9 cellular contexts compared by ENCODE assay signal in the genomic region with DNA sequence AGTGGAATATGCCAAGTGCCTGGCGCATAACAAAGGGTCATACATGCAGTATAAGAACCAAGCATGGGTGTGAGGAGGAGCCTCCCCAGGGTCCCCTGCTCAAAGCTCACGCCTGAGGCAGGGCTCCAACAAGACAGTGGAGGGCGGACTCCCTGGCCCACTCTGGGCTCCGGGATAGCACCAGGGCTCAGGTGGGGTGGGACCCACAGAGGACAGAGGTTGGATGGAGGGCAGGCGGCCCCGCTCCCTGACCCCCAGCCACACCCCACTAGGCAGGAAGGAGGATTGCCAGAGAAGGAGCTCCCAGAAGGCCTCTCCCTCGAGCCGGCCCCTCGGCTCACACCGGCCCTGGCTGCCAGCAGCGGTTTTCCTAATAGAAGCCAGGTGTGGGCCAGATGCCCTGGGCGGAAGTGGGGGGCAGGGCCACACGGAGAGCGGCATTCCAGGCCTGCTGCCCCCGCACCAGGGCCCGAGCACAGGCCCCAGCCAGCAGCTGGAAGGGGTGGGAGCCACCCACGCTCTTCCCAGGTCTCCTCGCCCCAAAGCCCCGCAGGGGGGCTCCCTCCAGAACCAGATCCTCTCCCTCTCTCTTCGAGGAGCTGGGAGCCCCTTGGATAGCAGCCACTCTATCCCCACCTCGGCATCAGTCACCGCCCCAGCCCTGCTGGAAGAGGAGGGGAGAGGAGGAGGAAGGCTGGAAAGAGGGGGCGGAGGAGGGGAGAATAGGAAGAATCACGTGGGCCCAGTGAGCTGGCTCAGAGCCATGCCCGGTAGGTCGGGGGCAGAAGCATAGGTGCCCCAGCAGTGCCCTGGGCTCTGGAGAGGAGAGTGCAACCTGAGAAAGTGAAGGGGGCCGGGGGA. TPM values are rescaled to one million over a fixed set of nuclear protein-coding genes. Genes with fewer than 3 reads are reported as not detected.
DNase-seq lines count a peak whose midpoint lies in the region; ATAC-seq, FAIRE-seq and TF ChIP-seq lines count a peak whose summit lies in the region.
"Had no signal": no experiment of that assay in that cellular context is flagged by ENCODE, and none has a peak within 500 bp of the region (broad histone marks: within the 10 kb centered on the region; RNA-seq: fewer than 3 reads in every experiment).

No MANE protein-coding gene starts in this region.

- FAIRE-seq in HTR-8/SVneo (lab: Jason Lieb, UNC) = no peak

- DNase-seq in body of pancreas (peak in 1 of 4 donors; percentile 28), thoracic aorta (ENCODE audit: low spot score) (no peak), cerebellar cortex (ENCODE audit: low spot score) (no peak), GDM1 (lab: John Stamatoyannopoulos, UW) (no peak), HTR-8/SVneo (ENCODE audit: insufficient read length, low spot score) (no peak)
- DNase-seq in activated CD8-positive, alpha-beta memory T cell treated with anti-CD3 and anti-CD28 coated beads, Interleukin-2, amount 50 U/mL, for 4 hours = no peak
- DNase-seq: activated CD8-positive, alpha-beta memory T cell treated with anti-CD3 and anti-CD28 coated beads, Interleukin-2, amount 50 U/mL, for 48 hours had no signal

- peak overlapping the region; percentile 61 for H3K9ac ChIP-seq in HUES64 (ENCODE audit: low read depth, low read length)

- H3K4me3 ChIP-seq in HUES64 (ENCODE audit: low read length) (no peak overlapping the region), body of pancreas (no peak overlapping the region), iPS-18c (ENCODE audit: insufficient read depth, low read depth, low read length) (peak overlapping the region; percentile 9; the same call in 1 of the 2 replicates), thoracic aorta (no peak overlapping the region)

- ATAC-seq in body of pancreas (peak; percentile 39), thoracic aorta (ENCODE audit: insufficient number of reproducible peaks, low FRiP score, low read depth) (peak; percentile 22)

- no peak for TF ChIP-seq POLR2A in body of pancreas (IDR thresholded peaks at IDR 0.05)

- intact Hi-C loops in body of pancreas (cut with DNase I) = no loop called here

- no peaks in the 10 kb centered on the region for H3K36me3 ChIP-seq in HUES64 (ENCODE audit: insufficient read depth, low read length)
- no peaks in the 10 kb centered on the region for H3K36me3 ChIP-seq in body of pancreas (replicated peaks in 1 of 2; ENCODE audit: insufficient read depth in 1 of 2, low read depth in 2 of 2)
- no peaks in the 10 kb centered on the region for H3K36me3 ChIP-seq in thoracic aorta

- H3K9me3 ChIP-seq in HUES64 (ENCODE audit: insufficient read depth, low read depth, low read length) (no peaks in the 10 kb centered on the region), body of pancreas (no peaks in the 10 kb centered on the region), iPS-18c (ENCODE audit: control insufficient read depth, insufficient read depth, low read length) (peaks cover 2% of the 10 kb centered on the region), thoracic aorta (no peaks in the 10 kb centered on the region)

- peaks cover 39% of the 10 kb centered on the region for H3K4me1 ChIP-seq in HUES64 (ENCODE audit: insufficient read depth, low read length)
- no peaks in the 10 kb centered on the region for H3K4me1 ChIP-seq in body of pancreas
- H3K4me1 ChIP-seq in thoracic aorta (ENCODE audit: control insufficient read depth in 1 of 2, low read depth in 2 of 2) = peaks cover 33 to 51% of the 10 kb centered on the region in 2 donors

- H3K27me3 ChIP-seq in HUES64 (ENCODE audit: insufficient read depth, low read length) = no peaks in the 10 kb centered on the region
- H3K27me3 ChIP-seq in body of pancreas = no peaks in the 10 kb centered on the region
- no peaks in the 10 kb centered on the region for H3K27me3 ChIP-seq in thoracic aorta (replicated peaks; ENCODE audit: insufficient read depth)

- H3K27ac ChIP-seq in HUES64 (ENCODE audit: low read depth, low read length) = peak overlapping the region; percentile 96
- H3K27ac ChIP-seq in body of pancreas = peak overlapping the region in 2 of 4 donors; percentile 42 to 43
- peak overlapping the region; percentile 94 to 99 for H3K27ac ChIP-seq in thoracic aorta

- 27% methylated on average over 25 of the region's 27 CpGs for WGBS in HUES64
- WGBS in body of pancreas, 2 donors = 63 to 74% methylated on average over 9 to 23 of the region's 27 CpGs

- TF ChIP-seq CTCF in body of pancreas (IDR thresholded peaks at IDR 0.05) (no peak), thoracic aorta (IDR thresholded peaks at IDR 0.05) (no peak)

RNA-seq across cellular contexts. Expression of gene VASN, which starts 21.0 kb away (rescaled TPM):
- 6.1 TPM for polyA plus RNA-seq in HUES64 (2013, experiment 1 of 2)
- polyA plus RNA-seq in HUES64 (2013, experiment 2 of 2) = 7.2 TPM
- 10 to 100 TPM; 14.3 to 22.1 TPM for total RNA-seq in body of pancreas
- total RNA-seq in thoracic aorta = 100 to 1,000 TPM; 197 to 217 TPM

RNA-seq across cellular contexts. Expression of gene CORO7, which starts 23.8 kb away (rescaled TPM):
- 10.0 TPM for polyA plus RNA-seq in HUES64 (2013, experiment 1 of 2)
- 14.5 TPM for polyA plus RNA-seq in HUES64 (2013, experiment 2 of 2)
- total RNA-seq in body of pancreas (10 to 100 TPM; 13.2 to 48.8 TPM), thoracic aorta (10 to 100 TPM; 71.1 to 79.1 TPM)

RNA-seq across cellular contexts. Expression of gene DNAJA3, which starts 33.1 kb away (rescaled TPM):
- polyA plus RNA-seq in HUES64 (2013, experiment 1 of 2) = 39.6 TPM
- polyA plus RNA-seq in HUES64 (2013, experiment 2 of 2) = 40.3 TPM
- 10 to 100 TPM; 26.4 to 29.1 TPM for total RNA-seq in body of pancreas
- total RNA-seq in thoracic aorta = 10 to 100 TPM; 35.2 to 52.2 TPM

RNA-seq across cellular contexts. Expression of gene PAM16, which starts 41.5 kb away (rescaled TPM):
- 71.8 TPM for polyA plus RNA-seq in HUES64 (2013, experiment 1 of 2)
- 66.8 TPM for polyA plus RNA-seq in HUES64 (2013, experiment 2 of 2)
- total RNA-seq in body of pancreas = 10 to 100 TPM; 25.9 to 27.7 TPM
- total RNA-seq in thoracic aorta = 10 to 100 TPM; 18.4 to 21.1 TPM

Comparison
In these comparisons a context has a peak if more than half of its experiments do, and no peak if none do; other contexts are left out.
1. RNA of gene VASN, which starts 21.0 kb away (total RNA-seq): 197 to 217 TPM in thoracic aorta; 14.3 to 22.1 TPM in body of pancreas; every median in the first group is over 4 times any median in the second.